Comparison of ENCODE assay signal across 8 cellular contexts in the genomic region with DNA sequence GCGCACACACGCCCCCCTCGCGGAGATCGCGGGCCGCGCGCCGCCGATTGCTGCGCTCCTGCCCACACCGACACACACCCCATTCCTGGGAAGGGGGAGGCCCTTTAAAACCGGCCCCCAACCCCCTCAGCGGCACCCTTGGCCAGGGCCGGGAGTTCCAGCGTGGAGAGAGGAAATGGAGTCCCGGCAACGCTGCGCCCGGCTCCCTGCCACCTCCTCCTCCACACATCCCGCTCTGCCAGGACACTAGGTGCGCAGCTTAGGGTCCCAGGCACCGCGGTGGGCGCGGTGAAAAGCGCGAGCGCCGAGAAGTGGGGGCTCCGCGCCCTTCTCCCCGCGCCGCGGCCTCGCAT. TPM values are rescaled to one million over a fixed set of nuclear protein-coding genes. Genes with fewer than 3 reads are reported as not detected.
A peak's percentile ranks its signal among the peaks of the same experiment; 100 is the strongest.
DNase-seq lines count a peak whose midpoint lies in the region; ATAC-seq and TF ChIP-seq lines count a peak whose summit lies in the region.

No MANE protein-coding gene starts in this region.

- peak overlapping the region in 4 of 6 donors; percentile 26 to 52 (median 40) for H3K27ac Mint-ChIP-seq in naive B cell

- peak overlapping the region; percentile 97 to 99 for H3K9ac ChIP-seq in duodenal mucosa (ENCODE audit: low read depth in 1 of 2, low read length in 2 of 2)

- H3K36me3 ChIP-seq in MG63 (peaks cover 28% of the 10 kb centered on the region), duodenal mucosa (ENCODE audit: control insufficient read depth in 1 of 2, insufficient read depth in 2 of 2, low read length in 2 of 2) (no peaks in the 10 kb centered on the region)

- peak overlapping the region; percentile 98 for H3K27ac ChIP-seq in duodenal mucosa (ENCODE audit: low read depth, low read length)

- H3K4me1 Mint-ChIP-seq in naive B cell: peaks cover 13 to 17% (median 17%) of the 10 kb centered on the region in 3 donors

- H3K4me3 ChIP-seq in GM08714 (ENCODE audit: low read length) (peak overlapping the region; percentile 74), MG63 (peak overlapping the region; percentile 91), duodenal mucosa (ENCODE audit: low read depth in 1 of 2, low read length in 2 of 2) (peak overlapping the region; percentile 90 to 97)

- peak overlapping the region; percentile 82 to 91 (median 88) for H3K4me3 Mint-ChIP-seq in naive B cell

- H3K9me3 Mint-ChIP-seq in naive B cell: no peaks in the 10 kb centered on the region

- H3K27me3 ChIP-seq in MG63 (no peaks in the 10 kb centered on the region), duodenal mucosa (ENCODE audit: control insufficient read depth in 1 of 2, insufficient read depth in 2 of 2, low read length in 2 of 2) (no peaks in the 10 kb centered on the region)

- H3K27me3 Mint-ChIP-seq in naive B cell: peaks cover 0 to 9% (median 0%) of the 10 kb centered on the region in 3 donors

- H3K9me3 ChIP-seq in MG63 (no peaks in the 10 kb centered on the region), duodenal mucosa (ENCODE audit: control insufficient read depth in 1 of 2, low read length in 2 of 2) (no peaks in the 10 kb centered on the region)

- TF ChIP-seq CTCF in GM13976 (IDR thresholded peaks at IDR 0.05; ENCODE audit: borderline replicate concordance, control extremely low read depth, extremely low read depth, insufficient read depth, missing control alignments): no peak

- ATAC-seq in GM21529 (IDR thresholded peaks at IDR 0.05; ENCODE audit: unreplicated experiment) (peak; percentile 14), naive B cell (ENCODE audit: low read depth in 2 of 2) (peak; percentile 3 to 5)

- no peaks in the 10 kb centered on the region for H3K36me3 Mint-ChIP-seq in naive B cell

- DNase-seq in MG63 (peak; percentile 68), naive B cell (no peak), middle frontal gyrus (ENCODE audit: extremely low spot score, low spot score) (no peak), GM13976 (ENCODE audit: low spot score) (no peak), DMS153 treated with DMSO at 0.1 percent for 48 hours (lab: John Stamatoyannopoulos, UW; ENCODE audit: unreplicated experiment) (no peak)

- H3K4me1 ChIP-seq in duodenal mucosa (ENCODE audit: control insufficient read depth in 1 of 2, insufficient read depth in 2 of 2, low read length in 2 of 2): peaks cover 19 to 36% of the 10 kb centered on the region in 2 donors

- in situ Hi-C loops in GM13976 (cut with MboI; ENCODE audit: low sequenced_read_pairs, unreplicated experiment): no loop called here

RNA-seq across cellular contexts. Expression of a gene that starts 0.4 kb away (rescaled TPM):
- 37.7 and 52.4 TPM in 2 replicates for total RNA-seq in MG63 (2014; rRNA removed; shearing (Covaris generic); ENCODE audit: low replicate concordance)
- polyA plus RNA-seq in naive B cell (ENCODE audit: low read depth in 6 of 6): under 1 TPM in 4 of 6 donors, not detected in 2; 0.09 to 0.21 (median 0.12) TPM

RNA-seq across cellular contexts. Expression of a gene that starts 49.7 kb away (rescaled TPM):
- total RNA-seq in MG63 (2014; rRNA removed; shearing (Covaris generic); ENCODE audit: low replicate concordance): not detected in 2 replicates
- not detected for polyA plus RNA-seq in naive B cell (ENCODE audit: low read depth in 6 of 6)
